ENCODE assay signal across 3 cellular contexts in genomic region chr3:157522646-157523045, GRCh38.
"Had no signal": no experiment of that assay in that cellular context is flagged by ENCODE, and none has a peak within 500 bp of the region (broad histone marks: within the 10 kb centered on the region; RNA-seq: fewer than 3 reads in every experiment).

No MANE protein-coding gene starts in this region.

- H3K4me3 ChIP-seq: GM12878 had no signal

- DNase-seq: GDM1, GF-D8 had no signal

- ATAC-seq: GM12878 had no signal
